ENCODE assay signal across 1 cellular context in the genomic region with DNA sequence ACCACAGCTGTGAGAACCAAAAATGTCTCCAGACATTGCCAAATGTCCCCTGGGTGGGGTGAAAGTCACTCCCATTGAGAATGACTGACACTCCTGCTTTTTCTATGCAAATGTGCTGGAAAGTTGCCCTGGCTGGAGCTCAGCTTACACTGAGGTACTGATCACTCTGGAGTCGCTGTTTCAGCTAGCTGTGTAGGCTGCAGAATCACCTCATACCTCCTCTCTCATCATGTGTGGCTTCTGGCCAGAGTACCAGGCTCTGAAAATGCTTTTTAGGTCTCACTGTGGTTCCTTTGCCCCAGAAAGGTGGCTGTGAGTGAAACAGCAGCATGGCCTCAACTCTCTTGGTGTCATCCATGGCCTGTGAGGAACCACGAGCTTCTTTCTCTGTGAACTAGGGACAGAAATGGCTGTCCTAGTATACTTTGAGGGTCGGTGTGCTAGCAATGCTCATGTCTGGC.
TF ChIP-seq lines count a peak whose summit lies in the region.

No MANE protein-coding gene starts in this region.

TF ChIP-seq in H1, 55 proteins besides CTCF, POLR2A, EP300 and RAD21:
- TF ChIP-seq SIN3A (conservative IDR thresholded peaks at IDR 0.05 in 1 of 2, IDR thresholded peaks at IDR 0.05 in 1 of 2; ENCODE audit: low read depth in 1 of 2, low read length in 2 of 2) (no peak), RFX5 (IDR thresholded peaks at IDR 0.05; ENCODE audit: borderline replicate concordance, low read depth, low read length) (no peak), SP2 (IDR thresholded peaks at IDR 0.05; ENCODE audit: low read length) (no peak), SIRT6 (IDR thresholded peaks at IDR 0.05; ENCODE audit: low read length) (no peak), PHF8 (conservative IDR thresholded peaks at IDR 0.05; ENCODE audit: low read depth, low read length) (no peak), RXRA (IDR thresholded peaks at IDR 0.05; ENCODE audit: insufficient read depth, low read depth, low read length) (no peak), CBX8 (IDR thresholded peaks at IDR 0.05; ENCODE audit: borderline replicate concordance, low read depth, low read length) (no peak), BACH1 (IDR thresholded peaks at IDR 0.05; ENCODE audit: low read length) (no peak)
